In the genomic region with DNA sequence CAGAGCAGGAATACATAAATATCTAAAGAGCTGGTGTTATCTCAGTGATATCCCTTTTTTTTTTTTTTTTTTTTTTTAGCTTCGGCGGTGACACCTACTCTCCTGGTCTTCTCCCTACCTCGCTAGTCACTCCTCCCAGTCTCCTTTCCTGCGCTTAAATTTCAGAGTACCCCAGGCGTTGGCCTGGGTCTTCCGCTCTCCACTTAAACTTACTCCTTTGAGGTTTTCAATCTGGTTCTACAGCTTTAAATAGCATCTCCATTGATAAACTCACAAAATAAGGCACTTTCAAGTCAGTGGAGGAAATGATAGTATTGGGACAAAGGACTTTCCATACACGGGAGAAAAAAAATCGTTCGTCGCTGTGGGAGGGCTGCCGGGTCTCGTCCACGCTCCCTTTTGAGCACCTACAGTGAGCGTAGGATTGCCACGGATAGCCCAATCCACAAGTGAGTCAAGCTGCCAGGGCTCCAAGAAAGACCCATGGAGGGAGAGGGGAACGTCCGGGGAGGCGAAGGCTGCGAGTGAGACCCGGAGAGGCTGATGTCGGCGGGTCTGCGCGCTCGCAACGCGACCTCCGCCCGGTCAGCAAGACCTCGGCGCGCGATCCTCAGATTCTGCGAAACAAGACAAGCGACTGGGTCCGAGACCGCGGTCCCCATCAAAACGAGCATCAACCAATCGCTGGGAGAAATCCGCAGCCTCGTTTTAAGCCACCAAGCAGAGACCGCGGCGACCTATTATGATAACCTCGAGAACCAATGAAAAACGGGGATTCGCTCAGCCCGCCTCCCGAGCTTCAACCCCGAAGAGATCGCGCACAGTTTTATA, we compare ENCODE assay signal across 8 cellular contexts. TPM values are rescaled to one million over a fixed set of nuclear protein-coding genes. Genes with fewer than 3 reads are reported as not detected.
DNase-seq lines count a peak whose midpoint lies in the region; ATAC-seq and TF ChIP-seq lines count a peak whose summit lies in the region.

No MANE protein-coding gene starts in this region.

- POLR2A ChIA-PET in PC-3 (lab: Charles Lee; ENCODE audit: unreplicated experiment), result interaction anchor here (0.6 to 1.5 kb wide), 7 partner anchors 9 to 274 kb away, joined by 3 to 18 read pairs (median 5); partner anchors contain the start of gene IFT52

- H3K27me3 ChIP-seq in PC-3 (ENCODE audit: low read length), result no peaks in the 10 kb centered on the region
- peaks cover 0 to 17% (median 0%) of the 10 kb centered on the region in 4 donors for H3K27me3 ChIP-seq in esophagus squamous epithelium
- H3K27me3 ChIP-seq in muscle layer of colon (ENCODE audit: control insufficient read depth in 1 of 2, insufficient read depth in 2 of 2, low read length in 2 of 2), result no peaks in the 10 kb centered on the region

- no peaks in the 10 kb centered on the region for H3K9me2 ChIP-seq in PC-3 (replicated peaks; ENCODE audit: low read length)

- H3K9ac ChIP-seq in PC-3 (ENCODE audit: low read length) (peak overlapping the region; percentile 100), muscle layer of colon (ENCODE audit: low read length) (peak overlapping the region; percentile 81)

- H3K4me3 ChIP-seq in Jurkat, Clone E6-1 (ENCODE audit: low read length), result peak overlapping the region; percentile 85
- H3K4me3 ChIP-seq in PC-3 (ENCODE audit: low read length) (peak overlapping the region; percentile 99), esophagus squamous epithelium (peak overlapping the region; percentile 86 to 96 (median 93)), muscle layer of colon (ENCODE audit: low read depth in 1 of 2, low read length in 2 of 2) (peak overlapping the region; percentile 83 to 90)

- H3K27ac ChIP-seq in PC-3 (ENCODE audit: low read length) (peak overlapping the region; percentile 89), esophagus squamous epithelium (peak overlapping the region; percentile 99 to 100 (median 100)), muscle layer of colon (ENCODE audit: low read depth, low read length) (peak overlapping the region; percentile 100)

- CTCF ChIA-PET in PC-3 (lab: Charles Lee), result interaction anchor here (0.6 kb wide), 2 partner anchors 8 to 734 kb away, joined by 3 to 5 read pairs; no protein-coding TSS in a partner anchor

- peaks cover 9% of the 10 kb centered on the region for H3K4me1 ChIP-seq in PC-3 (ENCODE audit: insufficient read depth, low read length)
- H3K4me1 ChIP-seq in esophagus squamous epithelium, result peaks cover 12 to 37% (median 12%) of the 10 kb centered on the region in 3 donors
- peaks cover 5% of the 10 kb centered on the region for H3K4me1 ChIP-seq in muscle layer of colon (ENCODE audit: insufficient read depth, low read length)

- H4K20me1 ChIP-seq in PC-3 (ENCODE audit: low read length), result peaks cover 36% of the 10 kb centered on the region

- peak overlapping the region; percentile 99 for H3K27ac Mint-ChIP-seq in activated T-cell treated with anti-CD3 and anti-CD28 coated beads, Interleukin-2, amount 50 U/mL, for 72 hours

- H3K9me3 Mint-ChIP-seq in activated T-cell treated with anti-CD3 and anti-CD28 coated beads, Interleukin-2, amount 50 U/mL, for 72 hours, result no peaks in the 10 kb centered on the region

- H3K4me3 Mint-ChIP-seq in activated T-cell treated with anti-CD3 and anti-CD28 coated beads, Interleukin-2, amount 50 U/mL, for 72 hours, result peak overlapping the region; percentile 89 to 98

- H3K4me2 ChIP-seq in PC-3 (ENCODE audit: low read length), result peak overlapping the region; percentile 85

- WGBS in esophagus squamous epithelium, 2 donors, result 2% methylated on average over 21 to 36 of the region's 53 CpGs

- H2AFZ ChIP-seq in PC-3 (ENCODE audit: low read length), result peak overlapping the region; percentile 97

- H3K36me3 ChIP-seq in PC-3 (ENCODE audit: low read depth, low read length) (peaks cover 33% of the 10 kb centered on the region), esophagus squamous epithelium (peaks cover 5 to 31% (median 17%) of the 10 kb centered on the region in 3 donors), muscle layer of colon (ENCODE audit: insufficient read depth, low read length) (peaks cover 28% of the 10 kb centered on the region)

- DNase-seq in DMS 273 treated with DMSO at 0.1 percent for 48 hours (lab: John Stamatoyannopoulos, UW), result peak; percentile 88
- peak; percentile 93 for DNase-seq in Jurkat, Clone E6-1 (ENCODE audit: low read depth, low spot score)
- peak; percentile 89 for DNase-seq in PC-3
- DNase-seq in activated T-cell treated with anti-CD3 and anti-CD28 coated beads, Interleukin-2, amount 50 U/mL, for 72 hours, result peak; percentile 85 to 89
- peak; percentile 65 for DNase-seq in esophagus squamous epithelium (lab: John Stamatoyannopoulos, UW)
- peak; percentile 87 for DNase-seq in stimulated activated CD8-positive, alpha-beta memory T cell treated with anti-CD3 and anti-CD28 coated beads, Interleukin-4, amount 100 ng/mL, for 48 hours

- H3K27me3 Mint-ChIP-seq in activated T-cell treated with anti-CD3 and anti-CD28 coated beads, Interleukin-2, amount 50 U/mL, for 72 hours (ENCODE audit: low read depth), result peaks cover 6% of the 10 kb centered on the region

- TSS peak; percentile 84 for BruUV-seq in PC-3 (replicated peaks; lab: Mats Ljungman, UMichigan)

- H3K4me1 Mint-ChIP-seq in activated T-cell treated with anti-CD3 and anti-CD28 coated beads, Interleukin-2, amount 50 U/mL, for 72 hours (ENCODE audit: low read depth), result peaks cover 33% of the 10 kb centered on the region

- intact Hi-C loops in PC-3 (cut with micrococcal nuclease), result loop anchor here (1.0 to 2.0 kb wide), 2 partner anchors 58 to 133 kb away; partner anchors contain the start of gene IFT52
- intact Hi-C loops in esophagus squamous epithelium (cut with DNase I), result loop anchor here (10.0 kb wide), 1 partner anchor 628 kb away; no protein-coding TSS in a partner anchor

- no peak for TF ChIP-seq CTCF in PC-3 (conservative IDR thresholded peaks at IDR 0.05; ENCODE audit: low read depth, low read length)
- TF ChIP-seq CTCF in esophagus squamous epithelium (IDR thresholded peaks at IDR 0.05), result no peak

- ATAC-seq in GM21717 (IDR thresholded peaks at IDR 0.05; ENCODE audit: unreplicated experiment) (peak; percentile 84), PC-3 (peak; percentile 88)
- ATAC-seq in activated T-cell treated with anti-CD3 and anti-CD28 coated beads, Interleukin-2, amount 50 U/mL, for 72 hours (replicated peaks in 1 of 2), result peak; percentile 81 to 84

- H3K36me3 Mint-ChIP-seq in activated T-cell treated with anti-CD3 and anti-CD28 coated beads, Interleukin-2, amount 50 U/mL, for 72 hours (ENCODE audit: insufficient read depth in 2 of 2), result peaks cover 18 to 28% of the 10 kb centered on the region in 2 donors

- TF ChIP-seq POLR2A in esophagus squamous epithelium (IDR thresholded peaks at IDR 0.05), result no peak

- no peaks in the 10 kb centered on the region for H3K9me3 ChIP-seq in PC-3 (ENCODE audit: low read length)
- H3K9me3 ChIP-seq in esophagus squamous epithelium, result no peaks in the 10 kb centered on the region
- no peaks in the 10 kb centered on the region for H3K9me3 ChIP-seq in muscle layer of colon (ENCODE audit: low read length)

- peaks cover 43% of the 10 kb centered on the region for H3K79me2 ChIP-seq in PC-3 (ENCODE audit: low read length)

- H3F3A ChIP-seq in PC-3 (ENCODE audit: low read length, unreplicated experiment), result no peaks in the 10 kb centered on the region

RNA-seq across cellular contexts. Expression of gene SRSF6, which starts 0.7 kb away (rescaled TPM):
- 176 TPM for polyA plus RNA-seq in Jurkat, Clone E6-1 (2012; ENCODE audit: insufficient read depth, insufficient read length)
- total RNA-seq in PC-3 (2014; rRNA removed), result 75.7 and 77.3 TPM in 2 replicates
- total RNA-seq in activated T-cell treated with anti-CD3 and anti-CD28 coated beads, Interleukin-2, amount 50 U/mL, for 72 hours, result 100 to 1,000 TPM; 128 to 158 TPM
- total RNA-seq in esophagus squamous epithelium, result 10 to 100 TPM; 52.7 to 74.2 (median 53.4) TPM

RNA-seq across cellular contexts. Expression of gene L3MBTL1, which starts 50.5 kb away (rescaled TPM):
- 0.60 TPM for polyA plus RNA-seq in Jurkat, Clone E6-1 (2012; ENCODE audit: insufficient read depth, insufficient read length)
- total RNA-seq in PC-3 (2014; rRNA removed) (9.9 and 20.7 TPM in 2 replicates), esophagus squamous epithelium (10 to 100 TPM in 1 of 4 donors, 1 to 10 TPM in 3; 3.5 to 31.7 (median 7.9) TPM)
- 10 to 100 TPM; 17.7 to 20.2 TPM for total RNA-seq in activated T-cell treated with anti-CD3 and anti-CD28 coated beads, Interleukin-2, amount 50 U/mL, for 72 hours

Comparison
In these comparisons a context has a peak if more than half of its experiments do, and no peak if none do; other contexts are left out.
1. Peak in every context shown above with its lines: DNase-seq, ATAC-seq, H3K4me3 ChIP-seq and H3K27ac ChIP-seq.